1 cellular context compared by ENCODE assay signal in genomic region chr18:48896326-48896874, GRCh38.
A peak's percentile ranks its signal among the peaks of the same experiment; 100 is the strongest.
TF ChIP-seq lines count a peak whose summit lies in the region.

No MANE protein-coding gene starts in this region.

TF ChIP-seq in H1, 55 proteins besides CTCF, POLR2A, EP300 and RAD21:
- TF ChIP-seq GABPA (IDR thresholded peaks at IDR 0.05; ENCODE audit: borderline replicate concordance, insufficient read depth, low read length): no peak
- no peak for TF ChIP-seq POLR2AphosphoS5 (IDR thresholded peaks at IDR 0.05; ENCODE audit: low read depth, low read length)
- peak; percentile 65; the same call in 1 of the 2 replicates for TF ChIP-seq KDM1A (IDR thresholded peaks at IDR 0.05; ENCODE audit: borderline replicate concordance, low read length)
- no peak for TF ChIP-seq SP4 (IDR thresholded peaks at IDR 0.05; ENCODE audit: low read length)
